12 cellular contexts compared by ENCODE assay signal in the genomic region with DNA sequence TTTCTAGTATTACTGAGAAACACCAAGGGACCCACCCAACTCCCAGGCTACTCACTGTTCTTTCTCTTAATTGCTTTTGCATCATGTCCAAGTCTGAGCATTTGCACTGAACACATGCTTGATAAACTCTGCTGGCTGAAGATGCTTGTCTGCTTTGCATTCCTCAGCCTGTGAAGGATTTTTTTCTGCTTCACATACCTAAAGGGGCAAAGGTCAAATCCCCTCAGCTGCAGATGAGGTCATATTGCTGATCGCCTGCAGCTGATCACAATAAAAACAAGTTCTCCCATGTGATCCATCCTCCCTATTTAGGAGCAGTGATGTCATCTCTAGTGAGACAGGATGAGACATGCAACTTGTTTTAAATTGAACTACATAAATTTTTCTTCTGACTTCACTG.
A peak's percentile ranks its signal among the peaks of the same experiment; 100 is the strongest.
DNase-seq lines count a peak whose midpoint lies in the region; ATAC-seq and TF ChIP-seq lines count a peak whose summit lies in the region.
"Had no signal": no experiment of that assay in that cellular context is flagged by ENCODE, and none has a peak within 500 bp of the region (broad histone marks: within the 10 kb centered on the region; RNA-seq: fewer than 3 reads in every experiment).

No MANE protein-coding gene starts in this region.

- H3F3A ChIP-seq in GM23338 (replicated peaks; ENCODE audit: low read depth): no peaks in the 10 kb centered on the region

- H2AFZ ChIP-seq in GM23338 (no peak overlapping the region), osteoblast (ENCODE audit: low read length) (no peak overlapping the region)

- H3K9me3 Mint-ChIP-seq in GM23338: no peaks in the 10 kb centered on the region
- H3K9me3 Mint-ChIP-seq: stimulated activated memory B cell treated with anti-CD40 and anti-IgM and Interleukin-4, amounts not matched to agents 10 μg/mL and 1 μg/mL and 100 μg/mL, for 72 hours had no signal

- no peaks in the 10 kb centered on the region for H3K9me3 ChIP-seq in osteoblast (ENCODE audit: low read depth, low read length)

- H3K4me3 Mint-ChIP-seq in GM23338: no peak overlapping the region
- H3K4me3 Mint-ChIP-seq: naive B cell; stimulated activated memory B cell treated with anti-CD40 and anti-IgM and Interleukin-4, amounts not matched to agents 10 μg/mL and 1 μg/mL and 100 μg/mL, for 72 hours had no signal

- no peaks in the 10 kb centered on the region for H3K9me2 ChIP-seq in GM23338 (ENCODE audit: insufficient read depth)

- H3K4me2 ChIP-seq in GM23338: no peak overlapping the region
- no peak overlapping the region for H3K4me2 ChIP-seq in osteoblast (ENCODE audit: insufficient read depth, low read length)

- no peak overlapping the region for H3K4me3 ChIP-seq in GM23338
- no peak overlapping the region for H3K4me3 ChIP-seq in fibroblast of villous mesenchyme (ENCODE audit: low read depth, low read length)
- H3K4me3 ChIP-seq in osteoblast (ENCODE audit: insufficient read depth, low read length): no peak overlapping the region

- H3K36me3 Mint-ChIP-seq in GM23338 (ENCODE audit: low read depth): no peaks in the 10 kb centered on the region
- H3K36me3 Mint-ChIP-seq: naive B cell; stimulated activated memory B cell treated with anti-CD40 and anti-IgM and Interleukin-4, amounts not matched to agents 10 μg/mL and 1 μg/mL and 100 μg/mL, for 72 hours had no signal

- H4K20me1 ChIP-seq in GM23338 (replicated peaks; ENCODE audit: insufficient read depth): no peaks in the 10 kb centered on the region
- H4K20me1 ChIP-seq in osteoblast (ENCODE audit: insufficient read depth, low read length): no peaks in the 10 kb centered on the region

- TF ChIP-seq CTCF in GM23338 (conservative IDR thresholded peaks at IDR 0.05; ENCODE audit: low read depth in 2 of 2): no peak
- TF ChIP-seq CTCF in fibroblast of villous mesenchyme (IDR thresholded peaks at IDR 0.05; ENCODE audit: insufficient read depth, low read depth, low read length): no peak
- no peak for TF ChIP-seq CTCF in osteoblast (IDR thresholded peaks at IDR 0.05; ENCODE audit: extremely low read depth, low read depth, low read length)

- H3K36me3 ChIP-seq in GM23338 (ENCODE audit: insufficient read depth): no peaks in the 10 kb centered on the region
- H3K36me3 ChIP-seq in osteoblast (ENCODE audit: insufficient read depth, low read length): no peaks in the 10 kb centered on the region

- H3K4me1 Mint-ChIP-seq in GM23338: peaks cover 23% of the 10 kb centered on the region; the same call in 2 of the 3 replicates
- H3K4me1 Mint-ChIP-seq: naive B cell; stimulated activated memory B cell treated with anti-CD40 and anti-IgM and Interleukin-4, amounts not matched to agents 10 μg/mL and 1 μg/mL and 100 μg/mL, for 72 hours had no signal

- H3K27ac ChIP-seq in GM23338 (ENCODE audit: low read depth) (no peak overlapping the region), osteoblast (ENCODE audit: low read depth, low read length) (peak overlapping the region; percentile 59)

- peak; percentile 85 for DNase-seq in GM23338 (ENCODE audit: low spot score)
- peak; percentile 99 for DNase-seq in fibroblast of villous mesenchyme (ENCODE audit: low read depth)
- DNase-seq in osteoblast (ENCODE audit: insufficient read length, low spot score, missing footprints): peak; percentile 77
- no peak for DNase-seq in DMS79 (lab: John Stamatoyannopoulos, UW)
- DNase-seq in activated naive CD4-positive, alpha-beta T cell treated with Interleukin-2 at 50 U/mL for 16 hours: no peak
- DNase-seq: aorta, naive B cell, NCI-H1417 treated with DMSO at 0.1 percent for 48 hours had no signal

- H3K27me3 ChIP-seq in GM23338 (ENCODE audit: insufficient read depth) (no peaks in the 10 kb centered on the region), osteoblast (ENCODE audit: insufficient read depth, low read length) (no peaks in the 10 kb centered on the region)

- no peaks in the 10 kb centered on the region for H3K79me2 ChIP-seq in GM23338 (replicated peaks; ENCODE audit: insufficient read depth)
- H3K79me2 ChIP-seq in osteoblast (ENCODE audit: insufficient read depth, low read length): peaks cover 27% of the 10 kb centered on the region

- H3K4me1 ChIP-seq in GM23338 (ENCODE audit: insufficient read depth) (no peaks in the 10 kb centered on the region), osteoblast (ENCODE audit: insufficient read depth, low read length) (peaks cover 50% of the 10 kb centered on the region)

- peak overlapping the region; percentile 89; the same call in 1 of the 2 replicates for H3K27ac Mint-ChIP-seq in GM23338
- H3K27ac Mint-ChIP-seq: naive B cell; stimulated activated memory B cell treated with anti-CD40 and anti-IgM and Interleukin-4, amounts not matched to agents 10 μg/mL and 1 μg/mL and 100 μg/mL, for 72 hours had no signal

- ATAC-seq in GM23338 (peak; percentile 76), SK-N-SH treated with all-trans-retinoic acid at 6 μM for 48 hours (peak; percentile 64), GM21367 (IDR thresholded peaks at IDR 0.05; ENCODE audit: unreplicated experiment) (no peak), HG03565 (IDR thresholded peaks at IDR 0.05; ENCODE audit: unreplicated experiment) (no peak)
- ATAC-seq: stimulated activated memory B cell treated with anti-CD40 and anti-IgM and Interleukin-4, amounts not matched to agents 10 μg/mL and 1 μg/mL and 100 μg/mL, for 72 hours had no signal

- peaks cover 2% of the 10 kb centered on the region for H3K27me3 Mint-ChIP-seq in GM23338 (ENCODE audit: insufficient read depth, low read depth, poor library complexity)
- H3K27me3 Mint-ChIP-seq: stimulated activated memory B cell treated with anti-CD40 and anti-IgM and Interleukin-4, amounts not matched to agents 10 μg/mL and 1 μg/mL and 100 μg/mL, for 72 hours had no signal

TF ChIP-seq in GM23338, 12 proteins besides CTCF, POLR2A, EP300 and RAD21:
- TF ChIP-seq ZNF331 (CRISPR knock-in tag; IDR thresholded peaks at IDR 0.05; ENCODE audit: low read depth) (no peak), CREB1 (CRISPR knock-in tag; IDR thresholded peaks at IDR 0.05; ENCODE audit: low read depth) (peak; percentile 80)

TF ChIP-seq in SK-N-SH treated with all-trans-retinoic acid at 6 μM for 48 hours, 23 proteins besides CTCF, POLR2A, EP300 and RAD21:
- TF ChIP-seq ESRRG (CRISPR knock-in tag; IDR thresholded peaks at IDR 0.05) (no peak), CREB5 (CRISPR knock-in tag; IDR thresholded peaks at IDR 0.05; ENCODE audit: low read depth) (peak; percentile 47; the same call in 1 of the 2 replicates), ISL1 (CRISPR knock-in tag; IDR thresholded peaks at IDR 0.05) (peak; percentile 62; the same call in 1 of the 2 replicates)
- TF ChIP-seq, protein P1, sequence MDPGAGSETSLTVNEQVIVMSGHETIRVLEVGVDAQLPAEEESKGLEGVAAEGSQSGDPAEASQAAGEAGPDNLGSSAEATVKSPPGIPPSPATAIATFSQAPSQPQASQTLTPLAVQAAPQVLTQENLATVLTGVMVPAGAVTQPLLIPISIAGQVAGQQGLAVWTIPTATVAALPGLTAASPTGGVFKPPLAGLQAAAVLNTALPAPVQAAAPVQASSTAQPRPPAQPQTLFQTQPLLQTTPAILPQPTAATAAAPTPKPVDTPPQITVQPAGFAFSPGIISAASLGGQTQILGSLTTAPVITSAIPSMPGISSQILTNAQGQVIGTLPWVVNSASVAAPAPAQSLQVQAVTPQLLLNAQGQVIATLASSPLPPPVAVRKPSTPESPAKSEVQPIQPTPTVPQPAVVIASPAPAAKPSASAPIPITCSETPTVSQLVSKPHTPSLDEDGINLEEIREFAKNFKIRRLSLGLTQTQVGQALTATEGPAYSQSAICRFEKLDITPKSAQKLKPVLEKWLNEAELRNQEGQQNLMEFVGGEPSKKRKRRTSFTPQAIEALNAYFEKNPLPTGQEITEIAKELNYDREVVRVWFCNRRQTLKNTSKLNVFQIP (CRISPR knock-in tag; IDR thresholded peaks at IDR 0.05; ENCODE audit: borderline replicate concordance, low read depth): no peak

Comparison
In these comparisons a context has a peak if more than half of its experiments do, and no peak if none do; other contexts are left out.
1. ATAC-seq: peak in GM23338 (single experiment) and SK-N-SH treated with all-trans-retinoic acid at 6 μM for 48 hours (single experiment); none in GM21367 (single experiment) and HG03565 (single experiment).
2. DNase-seq: peak in GM23338 (single experiment), fibroblast of villous mesenchyme (single experiment) and osteoblast (single experiment); none in DMS79 (single experiment) and activated naive CD4-positive, alpha-beta T cell treated with Interleukin-2 at 50 U/mL for 16 hours (single experiment).